ENCODE assay signal across 1 cellular context in genomic region chr6:16216501-16217155, GRCh38.
TF ChIP-seq lines count a peak whose summit lies in the region.

No MANE protein-coding gene starts in this region.

TF ChIP-seq in K562, 482 proteins besides CTCF, POLR2A, EP300 and RAD21 (continued from another document and continues in another):
- TF ChIP-seq NKRF (IDR thresholded peaks at IDR 0.05; ENCODE audit: borderline replicate concordance) (no peak), MTF1 (CRISPR knock-in tag; IDR thresholded peaks at IDR 0.05; ENCODE audit: borderline replicate concordance) (peak; percentile 52; the same call in 1 of the 2 replicates), ZNF212 (CRISPR knock-in tag; IDR thresholded peaks at IDR 0.05) (0 out of 2 replicates have a peak, but pooled peaks have one; percentile 36), CREB3L1 (IDR thresholded peaks at IDR 0.05; ENCODE audit: borderline replicate concordance, low read depth) (no peak), ARID1B (IDR thresholded peaks at IDR 0.05) (no peak), KLF6 (CRISPR knock-in tag; IDR thresholded peaks at IDR 0.05; ENCODE audit: borderline replicate concordance) (no peak), GTF2F1 (IDR thresholded peaks at IDR 0.05; ENCODE audit: low read depth, low read length) (no peak), SMARCC2 (IDR thresholded peaks at IDR 0.05; ENCODE audit: low read depth) (no peak), NFIC (IDR thresholded peaks at IDR 0.05) (peak; percentile 33), PHF8 (IDR thresholded peaks at IDR 0.05; ENCODE audit: borderline replicate concordance, low read length) (no peak), ZNF511 (CRISPR knock-in tag; IDR thresholded peaks at IDR 0.05) (no peak), ZNF184 (CRISPR knock-in tag; IDR thresholded peaks at IDR 0.05) (no peak), SMAD2 (IDR thresholded peaks at IDR 0.05; ENCODE audit: low read depth, low read length) (no peak), SREBF1 (IDR thresholded peaks at IDR 0.05; ENCODE audit: borderline replicate concordance, low read depth, low read length) (no peak), ZNF174 (CRISPR knock-in tag; IDR thresholded peaks at IDR 0.05) (no peak), ARHGAP35 (IDR thresholded peaks at IDR 0.05; ENCODE audit: partially characterized antibody) (no peak), CBX1 (IDR thresholded peaks at IDR 0.05; ENCODE audit: low read depth) (peak; percentile 18), RNF2 (IDR thresholded peaks at IDR 0.05) (no peak), HLTF (IDR thresholded peaks at IDR 0.05) (no peak), GABPB2 (CRISPR knock-in tag; conservative IDR thresholded peaks at IDR 0.05) (no peak), NCOA4 (IDR thresholded peaks at IDR 0.05; ENCODE audit: partially characterized antibody) (no peak), TRIM24 (IDR thresholded peaks at IDR 0.05) (peak; percentile 15 to 16; a peak in 1 of 4 replicates), TEAD1 (CRISPR knock-in tag; IDR thresholded peaks at IDR 0.05) (no peak), ZBTB33 (CRISPR knock-in tag; IDR thresholded peaks at IDR 0.05) (peak; percentile 99), ZNF561 (CRISPR knock-in tag; conservative IDR thresholded peaks at IDR 0.05) (no peak), MAFF (IDR thresholded peaks at IDR 0.05; ENCODE audit: low read length) (no peak), RB1 (IDR thresholded peaks at IDR 0.05; ENCODE audit: low read depth) (no peak), ZNF764 (CRISPR knock-in tag; IDR thresholded peaks at IDR 0.05; ENCODE audit: low read depth) (no peak), CHAMP1 (IDR thresholded peaks at IDR 0.05) (peak; percentile 81), DLX4 (CRISPR knock-in tag; IDR thresholded peaks at IDR 0.05) (no peak), MGA (IDR thresholded peaks at IDR 0.05) (no peak), ELK1 (CRISPR knock-in tag; IDR thresholded peaks at IDR 0.05) (no peak), HES1 (IDR thresholded peaks at IDR 0.05; ENCODE audit: low read depth) (no peak), PTTG1 (tag; IDR thresholded peaks at IDR 0.05; ENCODE audit: low read depth) (no peak), ATF3 (IDR thresholded peaks at IDR 0.05) (peak; percentile 61; the same call in 1 of the 2 replicates), ATF3 (CRISPR knock-in tag; conservative IDR thresholded peaks at IDR 0.05) (no peak), ZNF133 (CRISPR knock-in tag; IDR thresholded peaks at IDR 0.05) (no peak), ZNF436 (CRISPR knock-in tag; IDR thresholded peaks at IDR 0.05) (no peak), MAFK (IDR thresholded peaks at IDR 0.05; ENCODE audit: low read length) (no peak)
